Comparison of ENCODE assay signal across 18 cellular contexts in the genomic region with DNA sequence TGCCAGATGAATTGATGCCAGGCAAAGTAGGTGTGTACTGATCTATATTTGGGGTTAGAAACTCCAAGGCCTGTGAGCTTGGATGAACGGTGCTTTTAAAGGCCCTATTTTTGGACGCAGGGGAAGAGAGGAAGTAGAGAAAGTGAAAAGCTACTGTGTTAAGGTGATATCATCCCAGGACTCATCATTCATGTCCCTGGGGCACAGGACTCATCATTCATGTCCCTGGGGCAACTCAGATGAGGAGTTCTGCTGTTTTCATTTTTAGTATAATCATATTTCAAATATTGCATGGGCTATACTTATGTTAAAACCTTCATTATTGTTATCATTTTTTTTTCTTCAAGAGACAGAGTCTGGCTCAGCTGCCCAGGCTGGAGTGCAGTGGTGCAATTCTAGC.
DNase-seq lines count a peak whose midpoint lies in the region; ATAC-seq, FAIRE-seq and TF ChIP-seq lines count a peak whose summit lies in the region.
"Had no signal": no experiment of that assay in that cellular context is flagged by ENCODE, and none has a peak within 500 bp of the region (broad histone marks: within the 10 kb centered on the region; RNA-seq: fewer than 3 reads in every experiment).

No MANE protein-coding gene starts in this region.

- H3K27ac Mint-ChIP-seq in HFFc6, result peak overlapping the region; percentile 24; the same call in 1 of the 2 replicates
- H3K27ac Mint-ChIP-seq: CD4-positive, alpha-beta memory T cell had no signal

- no peaks in the 10 kb centered on the region for H3K36me3 ChIP-seq in GM12878 (ENCODE audit: control insufficient read depth in 2 of 2, insufficient read depth in 2 of 2, low read length in 1 of 2)
- H3K36me3 ChIP-seq: BE2C had no signal

- H3K36me3 Mint-ChIP-seq in HFFc6 (ENCODE audit: low read depth), result no peaks in the 10 kb centered on the region
- H3K36me3 Mint-ChIP-seq: CD4-positive, alpha-beta memory T cell had no signal

- in situ Hi-C loops in GM12878 (cut with MboI), result no loop called here

- H3K9ac ChIP-seq in GM12878 (ENCODE audit: control insufficient read depth, insufficient read depth, low read length), result no peak overlapping the region

- RAD21 ChIA-PET in GM12878 (lab: Charles Lee; ENCODE audit: unreplicated experiment), result no interaction called here

- WGBS in GM12878 (ENCODE audit: insufficient coverage, insufficient replicate concordance, low lambda C conversion rate, missing lambda C conversion rate), result 20% methylated on average over 2 of the region's 2 CpGs

- no peak overlapping the region for H3K4me2 ChIP-seq in GM12878 (ENCODE audit: control insufficient read depth, insufficient read depth)

- no peaks in the 10 kb centered on the region for H3K9me3 ChIP-seq in GM12878 (replicated peaks; ENCODE audit: control insufficient read depth, insufficient read depth, low read length)
- H3K9me3 ChIP-seq: BE2C had no signal

- no peaks in the 10 kb centered on the region for H3K4me1 ChIP-seq in GM12878 (ENCODE audit: control insufficient read depth, insufficient read depth, low read length)
- H3K4me1 ChIP-seq: BE2C had no signal

- H3K27ac ChIP-seq in GM12878 (ENCODE audit: control insufficient read depth, insufficient read depth), result no peak overlapping the region
- H3K27ac ChIP-seq: C4-2B, HL-60 had no signal

- TF ChIP-seq RAD21 in GM12878 (IDR thresholded peaks at IDR 0.05; ENCODE audit: insufficient read depth, low read depth, low read length), result no peak

- TF ChIP-seq EP300 in GM12878 (IDR thresholded peaks at IDR 0.05; ENCODE audit: borderline replicate concordance in 1 of 2, control insufficient read depth in 1 of 2, low read depth in 2 of 2, low read length in 2 of 2), result no peak

- TF ChIP-seq POLR2A in GM12878 (IDR thresholded peaks at IDR 0.05; ENCODE audit: low read depth, low read length), result no peak

- no peak overlapping the region for H2AFZ ChIP-seq in GM12878 (ENCODE audit: control insufficient read depth, low read depth, low read length)

- H3K9me3 Mint-ChIP-seq in HFFc6, result no peaks in the 10 kb centered on the region

- no peaks in the 10 kb centered on the region for H3K79me2 ChIP-seq in GM12878 (ENCODE audit: control insufficient read depth, insufficient read depth, low read length)

- H3K27me3 ChIP-seq in GM12878 (replicated peaks in 1 of 2; ENCODE audit: control insufficient read depth in 2 of 2, insufficient read depth in 2 of 2, low read length in 1 of 2), result no peaks in the 10 kb centered on the region; a peak in 1 of 4 replicates
- H3K27me3 ChIP-seq: BE2C had no signal

- no peak overlapping the region for H3K4me3 ChIP-seq in GM12878
- H3K4me3 ChIP-seq in fibroblast of mammary gland (ENCODE audit: control insufficient read depth, low read depth, low read length), result no peak overlapping the region
- H3K4me3 ChIP-seq: K562 had no signal

- CTCF ChIA-PET in GM12878 (lab: Yijun Ruan, JAX), result interaction anchor here (0.7 to 1.9 kb wide), 5 partner anchors 10 to 49 kb away, joined by 4 to 6 read pairs (median 4); no protein-coding TSS in a partner anchor

- peaks cover 36% of the 10 kb centered on the region for H3K4me1 Mint-ChIP-seq in HFFc6 (ENCODE audit: low read depth)
- H3K4me1 Mint-ChIP-seq: CD4-positive, alpha-beta memory T cell had no signal

- H3K4me3 Mint-ChIP-seq in HFFc6, result no peak overlapping the region
- H3K4me3 Mint-ChIP-seq: CD4-positive, alpha-beta memory T cell had no signal

- no peaks in the 10 kb centered on the region for H4K20me1 ChIP-seq in GM12878 (ENCODE audit: control insufficient read depth, insufficient read depth)

- FAIRE-seq in GM12878 (lab: Jason Lieb, UNC), result no peak
- FAIRE-seq: A204.1, D721Med, H54, K562 had no signal

- DNase-seq in EL (peak; percentile 21), HFFc6 (no peak), GM12878 (ENCODE audit: low read depth, low spot score) (no peak), fibroblast of mammary gland (ENCODE audit: low read depth) (peak; percentile 24), NCI-H748 (lab: John Stamatoyannopoulos, UW; ENCODE audit: unreplicated experiment) (no peak), NCI-H1048 (lab: John Stamatoyannopoulos, UW) (no peak)
- DNase-seq: BE2C; CD4-positive, alpha-beta memory T cell; DMS153; DMS79 treated with DMSO at 0.1 percent for 48 hours; GF-D8 had no signal

- peaks cover 2% of the 10 kb centered on the region; the same call in 1 of the 2 replicates for H3K27me3 Mint-ChIP-seq in HFFc6 (ENCODE audit: insufficient read depth)

- intact Hi-C loops in GM12878 (cut with micrococcal nuclease; ENCODE audit: unreplicated experiment), result no loop called here

- BruUV-seq in GM12878 (replicated peaks; lab: Mats Ljungman, UMichigan), result no TSS peak

- ATAC-seq in GM12878, result peak; percentile 58
- ATAC-seq in HG03280 (IDR thresholded peaks at IDR 0.05; ENCODE audit: unreplicated experiment), result no peak
- ATAC-seq: K562 had no signal

- POLR2A ChIA-PET in GM12878 (lab: Charles Lee), result no interaction called here

- no peak for TF ChIP-seq CTCF in HFFc6 (IDR thresholded peaks at IDR 0.05)
- TF ChIP-seq CTCF in GM12878 (IDR thresholded peaks at IDR 0.05 in 2 of 3, conservative IDR thresholded peaks at IDR 0.05 in 1 of 3; ENCODE audit: control insufficient read depth in 2 of 3, extremely low read depth in 1 of 3, insufficient read depth in 1 of 3, low read depth in 3 of 3, low read length in 3 of 3), result no peak
- no peak for TF ChIP-seq CTCF in fibroblast of mammary gland (conservative IDR thresholded peaks at IDR 0.05; ENCODE audit: control insufficient read depth, insufficient read depth, low read depth, low read length)

- SMC1A ChIA-PET in GM12878 (lab: Charles Lee; ENCODE audit: uncharacterized antibody, unreplicated experiment), result interaction anchor here (1.2 to 1.3 kb wide), 2 partner anchors 8 to 14 kb away, joined by 4 read pairs; no protein-coding TSS in a partner anchor

TF ChIP-seq in GM12878, 131 proteins besides CTCF, POLR2A, EP300 and RAD21:
- no peak for TF ChIP-seq EED (IDR thresholded peaks at IDR 0.05; ENCODE audit: low read depth)
- no peak for TF ChIP-seq MXI1 (IDR thresholded peaks at IDR 0.05; ENCODE audit: low read depth, low read length)
- TF ChIP-seq ZBED1 (IDR thresholded peaks at IDR 0.05; ENCODE audit: borderline replicate concordance), result no peak
TF ChIP-seq in GM12878: peak in this region for 0.

Comparison
In these comparisons a context has a peak if more than half of its experiments do, and no peak if none do; other contexts are left out.
1. DNase-seq: peak in EL (single experiment) and fibroblast of mammary gland (single experiment); none in HFFc6 (single experiment), GM12878 (single experiment), NCI-H748 (single experiment) and NCI-H1048 (single experiment).